ENCODE assay signal across 13 cellular contexts in genomic region chr6:29631209-29631810, GRCh38. TPM values are rescaled to one million over a fixed set of nuclear protein-coding genes. Genes with fewer than 3 reads are reported as not detected.
DNase-seq lines count a peak whose midpoint lies in the region; ATAC-seq and TF ChIP-seq lines count a peak whose summit lies in the region.
"Had no signal": no experiment of that assay in that cellular context is flagged by ENCODE, and none has a peak within 500 bp of the region (broad histone marks: within the 10 kb centered on the region; RNA-seq: fewer than 3 reads in every experiment).

No MANE protein-coding gene starts in this region.

- H3K27ac Mint-ChIP-seq in T-helper 17 cell = peak overlapping the region; percentile 94
- H3K27ac Mint-ChIP-seq in endothelial cell (ENCODE audit: unreplicated experiment) = peak overlapping the region; percentile 74

- no peak for TF ChIP-seq POLR2A in ovary (IDR thresholded peaks at IDR 0.05)

- TF ChIP-seq EP300 in ovary (IDR thresholded peaks at IDR 0.05) = no peak

- H3K4me3 ChIP-seq in ovary = no peak overlapping the region

- intact Hi-C loops in ovary (cut with DNase I) = no loop called here

- H3K4me3 Mint-ChIP-seq in T-helper 17 cell (peak overlapping the region; percentile 99), endothelial cell (ENCODE audit: unreplicated experiment) (peak overlapping the region; percentile 99)

- TF ChIP-seq CTCF in endothelial cell (IDR thresholded peaks at IDR 0.05; ENCODE audit: unreplicated experiment) (no peak), ovary (IDR thresholded peaks at IDR 0.05) (no peak)

- H3K27ac ChIP-seq in ovary = no peak overlapping the region
- H3K27ac ChIP-seq: 22Rv1 had no signal

- H3K36me3 ChIP-seq in ovary = no peaks in the 10 kb centered on the region
- H3K36me3 ChIP-seq: spleen, tibial artery had no signal

- ATAC-seq in T-helper 17 cell (no peak), HG02852 (IDR thresholded peaks at IDR 0.05; ENCODE audit: unreplicated experiment) (no peak)

- H3K4me1 ChIP-seq in ovary (ENCODE audit: insufficient read depth) = peaks cover 11% of the 10 kb centered on the region

- no peaks in the 10 kb centered on the region for H3K27me3 Mint-ChIP-seq in T-helper 17 cell
- H3K27me3 Mint-ChIP-seq in endothelial cell (ENCODE audit: unreplicated experiment) = peaks cover 12% of the 10 kb centered on the region

- H3K9me3 ChIP-seq in T-helper 17 cell (ENCODE audit: control insufficient read depth, low read length, poor library complexity, severe bottlenecking) (no peaks in the 10 kb centered on the region), ovary (no peaks in the 10 kb centered on the region)
- H3K9me3 ChIP-seq: spleen, tibial artery had no signal

- H3K36me3 Mint-ChIP-seq in T-helper 17 cell (ENCODE audit: low read depth) = peaks cover 5% of the 10 kb centered on the region
- H3K36me3 Mint-ChIP-seq in endothelial cell (ENCODE audit: low read depth, unreplicated experiment) = peaks cover 16% of the 10 kb centered on the region

- H3K27me3 ChIP-seq in ovary = no peaks in the 10 kb centered on the region
- H3K27me3 ChIP-seq: tibial artery had no signal

- DNase-seq in NCI-H82 (lab: John Stamatoyannopoulos, UW) (peak; percentile 23), NCI-H82 treated with DMSO at 0.1 percent for 48 hours (lab: John Stamatoyannopoulos, UW; ENCODE audit: unreplicated experiment) (no peak), T-helper 17 cell (no peak), endothelial cell (ENCODE audit: low spot score) (peak; percentile 50), ovary (peak in 3 of 5 donors; percentile 15 to 32 (median 31)), AG08396 (ENCODE audit: low spot score) (no peak), NK-92 (lab: John Stamatoyannopoulos, UW; ENCODE audit: unreplicated experiment) (no peak)
- DNase-seq: amniotic stem cell, Right ventricle myocardium superior, spleen, tibial artery had no signal

- H3K9me3 Mint-ChIP-seq in endothelial cell (ENCODE audit: unreplicated experiment) = no peaks in the 10 kb centered on the region

- H3K4me1 Mint-ChIP-seq in T-helper 17 cell (peaks cover 57% of the 10 kb centered on the region), endothelial cell (ENCODE audit: unreplicated experiment) (peaks cover 54% of the 10 kb centered on the region)

- 74 to 85% (median 77%) methylated on average over 14 of the region's 14 CpGs for WGBS in ovary, 3 donors

RNA-seq across cellular contexts. Expression of gene GABBR1, which starts 1.7 kb away (rescaled TPM):
- total RNA-seq in T-helper 17 cell = 100 to 1,000 TPM; 101 to 139 TPM
- 164 TPM for total RNA-seq in endothelial cell (ENCODE audit: unreplicated experiment)
- 10 to 100 TPM; 23.0 to 80.0 (median 58.0) TPM for total RNA-seq in ovary
- 10 to 100 TPM; 41.3 to 48.5 TPM for polyA plus RNA-seq in ovary

RNA-seq across cellular contexts. Expression of gene MOG, which starts 25.6 kb away (rescaled TPM):
- not detected for total RNA-seq in T-helper 17 cell
- not detected for total RNA-seq in endothelial cell (ENCODE audit: unreplicated experiment)
- total RNA-seq in ovary = under 1 TPM in 1 of 7 donors, not detected in 6; 0.13 TPM
- polyA plus RNA-seq in ovary = under 1 TPM in 1 of 2 donors, not detected in 1; 0.05 TPM
- total RNA-seq: spleen had no signal
- polyA plus RNA-seq: spleen had no signal

RNA-seq across cellular contexts. Expression of gene OR2H2, which starts 46.4 kb away (rescaled TPM):
- total RNA-seq in T-helper 17 cell (not detected), endothelial cell (ENCODE audit: unreplicated experiment) (not detected), ovary (not detected)
- not detected for polyA plus RNA-seq in ovary
- total RNA-seq: Right ventricle myocardium superior, spleen had no signal
- polyA plus RNA-seq: spleen had no signal

RNA-seq across cellular contexts. Expression of gene ZFP57, which starts 49.6 kb away (rescaled TPM):
- 1 to 10 TPM in 1 of 2 donors, not detected in 1; 3.1 TPM for total RNA-seq in T-helper 17 cell
- total RNA-seq in endothelial cell (ENCODE audit: unreplicated experiment) = 1.0 TPM
- under 1 TPM in 2 of 7 donors, not detected in 5; 0.24 to 0.25 TPM for total RNA-seq in ovary
- polyA plus RNA-seq in ovary = under 1 TPM in 1 of 2 donors, not detected in 1; 0.13 TPM
- total RNA-seq: Right ventricle myocardium superior had no signal

Comparison
In these comparisons a context has a peak if more than half of its experiments do, and no peak if none do; other contexts are left out.
1. DNase-seq: peak in NCI-H82 (single experiment), endothelial cell (single experiment) and ovary (3 of 5); none in NCI-H82 treated with DMSO at 0.1 percent for 48 hours (single experiment), T-helper 17 cell (0 of 3), AG08396 (single experiment) and NK-92 (single experiment).